ENCODE assay signal across 1 cellular context in the genomic region with DNA sequence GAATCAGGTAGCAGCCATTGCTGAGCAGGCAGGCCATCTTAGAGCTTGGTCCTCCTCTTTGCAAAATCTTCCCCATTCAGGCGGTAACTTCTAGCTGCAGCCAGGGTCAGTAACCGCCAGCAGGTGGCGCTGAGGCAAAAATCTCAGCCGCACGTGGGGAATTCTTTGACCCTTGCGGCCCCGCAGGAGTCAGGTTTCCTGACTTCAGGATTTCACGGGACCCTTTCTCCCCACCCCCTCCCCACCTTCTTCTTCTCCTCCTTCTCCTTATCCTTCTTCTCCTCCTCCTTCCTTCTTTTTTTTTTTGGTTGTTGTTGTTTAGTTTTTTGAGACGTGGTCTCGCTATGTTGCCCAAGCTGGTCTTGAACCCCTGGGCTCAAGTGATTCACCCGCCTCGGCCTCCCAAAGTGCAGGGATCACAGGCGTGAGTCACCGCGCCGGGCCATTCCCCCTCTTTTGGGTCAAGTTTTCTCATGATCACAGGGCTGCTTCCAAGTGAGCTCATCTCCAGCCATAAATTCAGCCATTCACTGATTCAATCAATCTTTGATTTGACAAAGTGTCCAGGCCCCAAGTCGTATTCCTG.
TF ChIP-seq lines count a peak whose summit lies in the region.

No MANE protein-coding gene starts in this region.

TF ChIP-seq in H1, 55 proteins besides CTCF, POLR2A, EP300 and RAD21:
- TF ChIP-seq BCL11A (IDR thresholded peaks at IDR 0.05; ENCODE audit: low read depth in 2 of 2, low read length in 2 of 2), result no peak
- peak; percentile 92 for TF ChIP-seq YY1 (IDR thresholded peaks at IDR 0.05; ENCODE audit: low read depth, low read length)
- 0 out of 2 replicates have a peak, but pooled peaks have one; percentile 25 for TF ChIP-seq GABPA (IDR thresholded peaks at IDR 0.05; ENCODE audit: borderline replicate concordance, insufficient read depth, low read length)
- TF ChIP-seq, protein P1, sequence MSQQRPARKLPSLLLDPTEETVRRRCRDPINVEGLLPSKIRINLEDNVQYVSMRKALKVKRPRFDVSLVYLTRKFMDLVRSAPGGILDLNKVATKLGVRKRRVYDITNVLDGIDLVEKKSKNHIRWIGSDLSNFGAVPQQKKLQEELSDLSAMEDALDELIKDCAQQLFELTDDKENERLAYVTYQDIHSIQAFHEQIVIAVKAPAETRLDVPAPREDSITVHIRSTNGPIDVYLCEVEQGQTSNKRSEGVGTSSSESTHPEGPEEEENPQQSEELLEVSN (IDR thresholded peaks at IDR 0.05), result peak; percentile 91
- peak; percentile 73; the same call in 1 of the 2 replicates for TF ChIP-seq SP4 (IDR thresholded peaks at IDR 0.05; ENCODE audit: low read length)
- TF ChIP-seq, protein P2, sequence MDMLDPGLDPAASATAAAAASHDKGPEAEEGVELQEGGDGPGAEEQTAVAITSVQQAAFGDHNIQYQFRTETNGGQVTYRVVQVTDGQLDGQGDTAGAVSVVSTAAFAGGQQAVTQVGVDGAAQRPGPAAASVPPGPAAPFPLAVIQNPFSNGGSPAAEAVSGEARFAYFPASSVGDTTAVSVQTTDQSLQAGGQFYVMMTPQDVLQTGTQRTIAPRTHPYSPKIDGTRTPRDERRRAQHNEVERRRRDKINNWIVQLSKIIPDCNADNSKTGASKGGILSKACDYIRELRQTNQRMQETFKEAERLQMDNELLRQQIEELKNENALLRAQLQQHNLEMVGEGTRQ (IDR thresholded peaks at IDR 0.05; ENCODE audit: low read length), result 0 out of 2 replicates have a peak, but pooled peaks have one; percentile 44
- TF ChIP-seq, protein P3, sequence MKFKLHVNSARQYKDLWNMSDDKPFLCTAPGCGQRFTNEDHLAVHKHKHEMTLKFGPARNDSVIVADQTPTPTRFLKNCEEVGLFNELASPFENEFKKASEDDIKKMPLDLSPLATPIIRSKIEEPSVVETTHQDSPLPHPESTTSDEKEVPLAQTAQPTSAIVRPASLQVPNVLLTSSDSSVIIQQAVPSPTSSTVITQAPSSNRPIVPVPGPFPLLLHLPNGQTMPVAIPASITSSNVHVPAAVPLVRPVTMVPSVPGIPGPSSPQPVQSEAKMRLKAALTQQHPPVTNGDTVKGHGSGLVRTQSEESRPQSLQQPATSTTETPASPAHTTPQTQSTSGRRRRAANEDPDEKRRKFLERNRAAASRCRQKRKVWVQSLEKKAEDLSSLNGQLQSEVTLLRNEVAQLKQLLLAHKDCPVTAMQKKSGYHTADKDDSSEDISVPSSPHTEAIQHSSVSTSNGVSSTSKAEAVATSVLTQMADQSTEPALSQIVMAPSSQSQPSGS (IDR thresholded peaks at IDR 0.05; ENCODE audit: low read length), result peak; percentile 55; the same call in 1 of the 2 replicates
- no peak for TF ChIP-seq CHD1 (IDR thresholded peaks at IDR 0.05; ENCODE audit: low read depth, low read length)
- TF ChIP-seq TEAD4 (IDR thresholded peaks at IDR 0.05; ENCODE audit: low read depth, low read length), result peak; percentile 63; the same call in 1 of the 2 replicates
- 0 out of 2 replicates have a peak, but pooled peaks have one; percentile 12 for TF ChIP-seq EGR1 (IDR thresholded peaks at IDR 0.05; ENCODE audit: borderline replicate concordance, low read depth, low read length)
- TF ChIP-seq TAF1 (IDR thresholded peaks at IDR 0.05; ENCODE audit: low read depth, low read length), result 0 out of 2 replicates have a peak, but pooled peaks have one; percentile 26
- 0 out of 2 replicates have a peak, but pooled peaks have one; percentile 59 for TF ChIP-seq KDM1A (IDR thresholded peaks at IDR 0.05; ENCODE audit: borderline replicate concordance, low read length)
- TF ChIP-seq, protein P4, sequence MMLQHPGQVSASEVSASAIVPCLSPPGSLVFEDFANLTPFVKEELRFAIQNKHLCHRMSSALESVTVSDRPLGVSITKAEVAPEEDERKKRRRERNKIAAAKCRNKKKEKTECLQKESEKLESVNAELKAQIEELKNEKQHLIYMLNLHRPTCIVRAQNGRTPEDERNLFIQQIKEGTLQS (IDR thresholded peaks at IDR 0.05; ENCODE audit: insufficient read depth, low read depth, low read length), result peak; percentile 51; the same call in 1 of the 2 replicates
- TF ChIP-seq CTBP2 (IDR thresholded peaks at IDR 0.05; ENCODE audit: borderline replicate concordance, insufficient read depth, insufficient read length, low read length), result no peak
- no peak for TF ChIP-seq BRCA1 (IDR thresholded peaks at IDR 0.05; ENCODE audit: low read depth, low read length)
- no peak for TF ChIP-seq NANOG (IDR thresholded peaks at IDR 0.05; ENCODE audit: insufficient read depth, low read depth, low read length, poor library complexity, severe bottlenecking)
- TF ChIP-seq SP1 (IDR thresholded peaks at IDR 0.05; ENCODE audit: low read depth, low read length), result 0 out of 2 replicates have a peak, but pooled peaks have one; percentile 33
- TF ChIP-seq CREB1 (IDR thresholded peaks at IDR 0.05), result 0 out of 2 replicates have a peak, but pooled peaks have one; percentile 54
- TF ChIP-seq ASH2L (IDR thresholded peaks at IDR 0.05; ENCODE audit: low read length), result peak; percentile 54
- TF ChIP-seq, protein P5, sequence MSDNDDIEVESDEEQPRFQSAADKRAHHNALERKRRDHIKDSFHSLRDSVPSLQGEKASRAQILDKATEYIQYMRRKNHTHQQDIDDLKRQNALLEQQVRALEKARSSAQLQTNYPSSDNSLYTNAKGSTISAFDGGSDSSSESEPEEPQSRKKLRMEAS (IDR thresholded peaks at IDR 0.05), result peak; percentile 97
